1 cellular context compared by ENCODE assay signal in genomic region chr12:106302401-106303201, GRCh38.
TF ChIP-seq lines count a peak whose summit lies in the region.

TSS of gene TCP11L2 (plus strand) at chr12:106302733. CDS start at chr12:106311076, 8,343 bp downstream.

TF ChIP-seq in HepG2, 621 proteins besides CTCF, POLR2A, EP300 and RAD21 (continued from another document and continues in another):
- no peak for TF ChIP-seq GABPA (IDR thresholded peaks at IDR 0.05; ENCODE audit: low read depth, low read length)
- no peak; the same call in 1 of the 2 replicates for TF ChIP-seq GABPA (CRISPR knock-in tag; IDR thresholded peaks at IDR 0.05; ENCODE audit: low read depth)
- no peak for TF ChIP-seq HOXA9 (CRISPR knock-in tag; IDR thresholded peaks at IDR 0.05; ENCODE audit: borderline replicate concordance)
- TF ChIP-seq GPN1 (CRISPR knock-in tag; IDR thresholded peaks at IDR 0.05; ENCODE audit: borderline replicate concordance), result no peak
- TF ChIP-seq ZNF333 (CRISPR knock-in tag; IDR thresholded peaks at IDR 0.05; ENCODE audit: borderline replicate concordance), result no peak
- TF ChIP-seq ZNF660 (CRISPR knock-in tag; IDR thresholded peaks at IDR 0.05; ENCODE audit: borderline replicate concordance, low read depth), result no peak
- TF ChIP-seq ZBTB26 (CRISPR knock-in tag; IDR thresholded peaks at IDR 0.05; ENCODE audit: borderline replicate concordance), result no peak
- TF ChIP-seq GLI4 (CRISPR knock-in tag; IDR thresholded peaks at IDR 0.05; ENCODE audit: borderline replicate concordance), result no peak
- peak; percentile 87; the same call in 1 of the 2 replicates for TF ChIP-seq ZNF687 (CRISPR knock-in tag; IDR thresholded peaks at IDR 0.05)
- no peak for TF ChIP-seq ZMYM3 (CRISPR knock-in tag; IDR thresholded peaks at IDR 0.05)
- TF ChIP-seq CC2D1A (CRISPR knock-in tag; IDR thresholded peaks at IDR 0.05), result no peak
- TF ChIP-seq JDP2 (CRISPR knock-in tag; IDR thresholded peaks at IDR 0.05; ENCODE audit: borderline replicate concordance), result no peak
- TF ChIP-seq ZNF33A (CRISPR knock-in tag; IDR thresholded peaks at IDR 0.05; ENCODE audit: borderline replicate concordance), result no peak
- 0 out of 2 replicates have a peak, but pooled peaks have one; percentile 31 for TF ChIP-seq ZNF713 (CRISPR knock-in tag; IDR thresholded peaks at IDR 0.05)
- no peak for TF ChIP-seq RERE (CRISPR knock-in tag; IDR thresholded peaks at IDR 0.05; ENCODE audit: low read depth)
- peak; percentile 46; the same call in 1 of the 2 replicates for TF ChIP-seq ZFY (CRISPR knock-in tag; IDR thresholded peaks at IDR 0.05)
- TF ChIP-seq ZFP36L1 (CRISPR knock-in tag; IDR thresholded peaks at IDR 0.05), result no peak
- no peak for TF ChIP-seq ZNF691 (CRISPR knock-in tag; IDR thresholded peaks at IDR 0.05; ENCODE audit: borderline replicate concordance, low read depth)
- peak; percentile 49; the same call in 1 of the 2 replicates for TF ChIP-seq CREB1 (IDR thresholded peaks at IDR 0.05)
- no peak; the same call in 1 of the 2 replicates for TF ChIP-seq CREB1 (CRISPR knock-in tag; IDR thresholded peaks at IDR 0.05)
- TF ChIP-seq STAT5B (CRISPR knock-in tag; IDR thresholded peaks at IDR 0.05), result no peak
- TF ChIP-seq RNF2 (conservative IDR thresholded peaks at IDR 0.05; ENCODE audit: low read depth), result no peak
- TF ChIP-seq HCFC1 (IDR thresholded peaks at IDR 0.05; ENCODE audit: low read depth, low read length), result 0 out of 2 replicates have a peak, but pooled peaks have one; percentile 19
- TF ChIP-seq ZNF879 (CRISPR knock-in tag; IDR thresholded peaks at IDR 0.05), result peak; percentile 77; the same call in 1 of the 2 replicates
- no peak for TF ChIP-seq TERF1 (CRISPR knock-in tag; IDR thresholded peaks at IDR 0.05)
- TF ChIP-seq SKIL (CRISPR knock-in tag; IDR thresholded peaks at IDR 0.05; ENCODE audit: borderline replicate concordance), result peak; percentile 35; the same call in 1 of the 2 replicates
- TF ChIP-seq SMYD3 (CRISPR knock-in tag; IDR thresholded peaks at IDR 0.05), result no peak
- TF ChIP-seq KDM1A (CRISPR knock-in tag; IDR thresholded peaks at IDR 0.05), result no peak
- peak; percentile 27 for TF ChIP-seq HNRNPLL (IDR thresholded peaks at IDR 0.05; ENCODE audit: low read depth, low read length, poor library complexity, severe bottlenecking)
- peak; percentile 86; the same call in 1 of the 2 replicates for TF ChIP-seq ZNF367 (CRISPR knock-in tag; IDR thresholded peaks at IDR 0.05; ENCODE audit: borderline replicate concordance)
- no peak for TF ChIP-seq RXRB (CRISPR knock-in tag; IDR thresholded peaks at IDR 0.05; ENCODE audit: borderline replicate concordance)
- TF ChIP-seq SP2 (CRISPR knock-in tag; IDR thresholded peaks at IDR 0.05), result no peak
- TF ChIP-seq BRF2 (CRISPR knock-in tag; IDR thresholded peaks at IDR 0.05), result no peak
- TF ChIP-seq FOXC1 (CRISPR knock-in tag; IDR thresholded peaks at IDR 0.05; ENCODE audit: borderline replicate concordance), result no peak
- TF ChIP-seq FOSL2 (CRISPR knock-in tag; IDR thresholded peaks at IDR 0.05), result peak; percentile 12; the same call in 1 of the 2 replicates
- no peak for TF ChIP-seq PITX1 (CRISPR knock-in tag; IDR thresholded peaks at IDR 0.05)
- TF ChIP-seq AGO2 (optimal IDR thresholded peaks at IDR 0.05; ENCODE audit: low read depth, low read length), result no peak
- TF ChIP-seq ZNF451 (CRISPR knock-in tag; IDR thresholded peaks at IDR 0.05), result no peak
- no peak for TF ChIP-seq CCDC6 (CRISPR knock-in tag; IDR thresholded peaks at IDR 0.05)
- TF ChIP-seq RNF219 (CRISPR knock-in tag; IDR thresholded peaks at IDR 0.05), result no peak
- no peak for TF ChIP-seq FOXM1 (CRISPR knock-in tag; IDR thresholded peaks at IDR 0.05)
- peak; percentile 47; the same call in 1 of the 2 replicates for TF ChIP-seq KDM5A (IDR thresholded peaks at IDR 0.05; ENCODE audit: borderline replicate concordance, low read length)
- no peak for TF ChIP-seq ZNF605 (CRISPR knock-in tag; IDR thresholded peaks at IDR 0.05)
- TF ChIP-seq ELF4 (CRISPR knock-in tag; IDR thresholded peaks at IDR 0.05; ENCODE audit: borderline replicate concordance), result 0 out of 2 replicates have a peak, but pooled peaks have one; percentile 69
